Comparison of ENCODE assay signal across 10 cellular contexts in genomic region chr4:113384600-113384999, GRCh38.
DNase-seq lines count a peak whose midpoint lies in the region; ATAC-seq and TF ChIP-seq lines count a peak whose summit lies in the region.
"Had no signal": no experiment of that assay in that cellular context is flagged by ENCODE, and none has a peak within 500 bp of the region (broad histone marks: within the 10 kb centered on the region; RNA-seq: fewer than 3 reads in every experiment).

No MANE protein-coding gene starts in this region.

- no peak overlapping the region for H3K18ac ChIP-seq in trophoblast cell (ENCODE audit: low read length)

- H3K79me1 ChIP-seq in trophoblast cell (ENCODE audit: low read length) = no peaks in the 10 kb centered on the region

- H3K27ac ChIP-seq in heart left ventricle (peak overlapping the region in 8 of 12 donors; percentile 13 to 76 (median 64)), trophoblast cell (ENCODE audit: low read depth, low read length) (no peak overlapping the region)
- H3K27ac ChIP-seq: neutrophil had no signal

- no peak overlapping the region for H3K4me2 ChIP-seq in trophoblast cell (ENCODE audit: low read length)

- peaks cover 11% of the 10 kb centered on the region for H3K4me1 Mint-ChIP-seq in activated T-helper 2 cell treated with anti-CD3 and anti-CD28 coated beads, Interferon-gamma antibody, Interleukin-2, Interleukin-4, amounts not matched to agents 10 μg/mL and 5 μg/mL and 100 μg/mL, durations not matched to agents 14 hours and 24 hours and 36 hours (ENCODE audit: low read depth)

- H3K9me3 ChIP-seq in heart left ventricle = peaks cover 0 to 6% (median 0%) of the 10 kb centered on the region in 12 donors
- H3K9me3 ChIP-seq in trophoblast cell (ENCODE audit: insufficient read depth, low read depth, low read length) = peaks cover 2% of the 10 kb centered on the region
- H3K9me3 ChIP-seq: neutrophil had no signal

- TF ChIP-seq CTCF in heart left ventricle (IDR thresholded peaks at IDR 0.05) (no peak), lower leg skin (IDR thresholded peaks at IDR 0.05) (no peak)

- H3K23ac ChIP-seq in trophoblast cell (ENCODE audit: low read length) = no peak overlapping the region

- ATAC-seq in heart left ventricle (no peak), Right ventricle myocardium superior (ENCODE audit: poor library complexity) (no peak), left colon (no peak)

- H3K4me3 Mint-ChIP-seq in activated T-helper 2 cell treated with anti-CD3 and anti-CD28 coated beads, Interferon-gamma antibody, Interleukin-2, Interleukin-4, amounts not matched to agents 10 μg/mL and 5 μg/mL and 100 μg/mL, durations not matched to agents 14 hours and 24 hours and 36 hours (ENCODE audit: low read depth) = no peak overlapping the region

- no peak overlapping the region for H2BK12ac ChIP-seq in trophoblast cell (ENCODE audit: low read length)

- H3K4me3 ChIP-seq in heart left ventricle (no peak overlapping the region), trophoblast cell (ENCODE audit: low read depth, low read length) (no peak overlapping the region), lower leg skin (ENCODE audit: low read depth, poor library complexity, severe bottlenecking) (no peak overlapping the region)

- intact Hi-C loops in heart left ventricle (cut with DNase I) (no loop called here), Right ventricle myocardium superior (cut with DNase I) (no loop called here), left colon (cut with DNase I, micrococcal nuclease) (no loop called here), lower leg skin (cut with DNase I; ENCODE audit: low total_unique reads) (no loop called here)
- intact Hi-C loops in activated T-helper 2 cell treated with anti-CD3 and anti-CD28 coated beads, Interferon-gamma antibody, Interleukin-2, Interleukin-4, amounts not matched to agents 10 μg/mL and 5 μg/mL and 100 μg/mL, durations not matched to agents 14 hours and 24 hours and 36 hours (cut with micrococcal nuclease) = loop anchor here (1.0 kb wide), 2 partner anchors 29 to 378 kb away; no protein-coding TSS in a partner anchor

- peak overlapping the region; percentile 48 for H3K27ac Mint-ChIP-seq in activated T-helper 2 cell treated with anti-CD3 and anti-CD28 coated beads, Interferon-gamma antibody, Interleukin-2, Interleukin-4, amounts not matched to agents 10 μg/mL and 5 μg/mL and 100 μg/mL, durations not matched to agents 14 hours and 24 hours and 36 hours

- peaks cover 2 to 39% (median 27%) of the 10 kb centered on the region in 12 donors for H3K4me1 ChIP-seq in heart left ventricle
- H3K4me1 ChIP-seq in trophoblast cell (ENCODE audit: control insufficient read depth in 1 of 2, insufficient read depth in 2 of 2, low read length in 2 of 2) = no peaks in the 10 kb centered on the region

- no peak overlapping the region for H2BK120ac ChIP-seq in trophoblast cell (ENCODE audit: insufficient read depth, low read length, poor library complexity)

- H3K9me3 Mint-ChIP-seq in activated T-helper 2 cell treated with anti-CD3 and anti-CD28 coated beads, Interferon-gamma antibody, Interleukin-2, Interleukin-4, amounts not matched to agents 10 μg/mL and 5 μg/mL and 100 μg/mL, durations not matched to agents 14 hours and 24 hours and 36 hours = no peaks in the 10 kb centered on the region

- H3K4ac ChIP-seq in trophoblast cell (ENCODE audit: low read depth, low read length) = no peak overlapping the region

- H4K8ac ChIP-seq in trophoblast cell (ENCODE audit: low read depth, low read length) = no peak overlapping the region

- no peak overlapping the region for H2BK5ac ChIP-seq in trophoblast cell (ENCODE audit: low read depth, low read length, poor library complexity)

- DNase-seq in heart left ventricle = no peak
- DNase-seq in Right ventricle myocardium superior = no peak
- DNase-seq in activated T-helper 2 cell treated with anti-CD3 and anti-CD28 coated beads, Interferon-gamma antibody, Interleukin-2, Interleukin-4, amounts not matched to agents 10 μg/mL and 5 μg/mL and 100 μg/mL, durations not matched to agents 14 hours and 24 hours and 36 hours (ENCODE audit: low spot score) = no peak
- DNase-seq in iris pigment epithelial cell (ENCODE audit: low read depth) = peak; percentile 70
- DNase-seq in left colon = no peak
- no peak for DNase-seq in trophoblast cell
- no peak for DNase-seq in lower leg skin (ENCODE audit: low spot score in 2 of 2)
- no peak for DNase-seq in stimulated activated CD4-positive, alpha-beta T cell treated with anti-CD3 and anti-CD28 coated beads, Interleukin-1b, Interleukin-23, amount 100 ng/mL, for 48 hours
- DNase-seq: AML-193 had no signal

- H3K27me3 ChIP-seq in heart left ventricle (no peaks in the 10 kb centered on the region), trophoblast cell (ENCODE audit: insufficient read depth, low read length) (no peaks in the 10 kb centered on the region)
- H3K27me3 ChIP-seq: neutrophil had no signal

- peaks cover 17% of the 10 kb centered on the region for H3K27me3 Mint-ChIP-seq in activated T-helper 2 cell treated with anti-CD3 and anti-CD28 coated beads, Interferon-gamma antibody, Interleukin-2, Interleukin-4, amounts not matched to agents 10 μg/mL and 5 μg/mL and 100 μg/mL, durations not matched to agents 14 hours and 24 hours and 36 hours (ENCODE audit: low read depth)

- H3K79me2 ChIP-seq in trophoblast cell (ENCODE audit: control insufficient read depth, insufficient read depth, low read length, poor library complexity) = no peaks in the 10 kb centered on the region

- no peak overlapping the region for H4K12ac ChIP-seq in trophoblast cell (ENCODE audit: low read depth, low read length)

- H3K36me3 Mint-ChIP-seq in activated T-helper 2 cell treated with anti-CD3 and anti-CD28 coated beads, Interferon-gamma antibody, Interleukin-2, Interleukin-4, amounts not matched to agents 10 μg/mL and 5 μg/mL and 100 μg/mL, durations not matched to agents 14 hours and 24 hours and 36 hours (ENCODE audit: low read depth) = no peaks in the 10 kb centered on the region

- TF ChIP-seq POLR2A in heart left ventricle (IDR thresholded peaks at IDR 0.05) (no peak), lower leg skin (IDR thresholded peaks at IDR 0.05) (no peak)

- 61 to 70% (median 63%) methylated on average over 5 of the region's 5 CpGs for WGBS in heart left ventricle, 4 donors
- no CpG with 5 or more reads among the region's 5 CpGs for WGBS in trophoblast cell (ENCODE audit: extremely low coverage, insufficient coverage, insufficient read length)
- WGBS in lower leg skin, 2 donors = 11 to 22% methylated on average over 5 of the region's 5 CpGs

- no peak overlapping the region for H2AK5ac ChIP-seq in trophoblast cell (ENCODE audit: low read length)

- H3K14ac ChIP-seq in trophoblast cell (ENCODE audit: low read length) = no peak overlapping the region

- no peak overlapping the region for H3K9ac ChIP-seq in trophoblast cell (ENCODE audit: low read length)

- no peak overlapping the region for H2AFZ ChIP-seq in trophoblast cell (ENCODE audit: insufficient read depth, low read length, poor library complexity)

- peaks cover 0 to 20% (median 7%) of the 10 kb centered on the region in 9 donors for H3K36me3 ChIP-seq in heart left ventricle
- peaks cover 0 to 2% of the 10 kb centered on the region in 2 experiments for H3K36me3 ChIP-seq in trophoblast cell (ENCODE audit: control insufficient read depth in 1 of 2, insufficient read depth in 2 of 2, low read length in 2 of 2)
- H3K36me3 ChIP-seq: neutrophil had no signal

- H4K91ac ChIP-seq in trophoblast cell (ENCODE audit: low read depth, low read length) = no peak overlapping the region
